In genomic region chr2:112782234-112782799, GRCh38 we compare ENCODE assay signal across 13 cellular contexts. TPM values are rescaled to one million over a fixed set of nuclear protein-coding genes. Genes with fewer than 3 reads are reported as not detected.
DNase-seq lines count a peak whose midpoint lies in the region; ATAC-seq and TF ChIP-seq lines count a peak whose summit lies in the region.
"Had no signal": no experiment of that assay in that cellular context is flagged by ENCODE, and none has a peak within 500 bp of the region (broad histone marks: within the 10 kb centered on the region; RNA-seq: fewer than 3 reads in every experiment).

No MANE protein-coding gene starts in this region.

- H3K4me3 Mint-ChIP-seq in activated naive CD8-positive, alpha-beta T cell treated with anti-CD3 and anti-CD28 coated beads, Interleukin-2, amount 50 U/mL, for 24 hours, result no peak overlapping the region
- no peak overlapping the region for H3K4me3 Mint-ChIP-seq in activated naive CD8-positive, alpha-beta T cell treated with anti-CD3 and anti-CD28 coated beads for 36 hours
- H3K4me3 Mint-ChIP-seq in type B pancreatic cell, result peak overlapping the region; percentile 41
- H3K4me3 Mint-ChIP-seq: central memory CD8-positive, alpha-beta T cell had no signal

- H3K27me3 Mint-ChIP-seq in activated naive CD8-positive, alpha-beta T cell treated with anti-CD3 and anti-CD28 coated beads, Interleukin-2, amount 50 U/mL, for 24 hours, result peaks cover 14% of the 10 kb centered on the region
- peaks cover 47% of the 10 kb centered on the region for H3K27me3 Mint-ChIP-seq in activated naive CD8-positive, alpha-beta T cell treated with anti-CD3 and anti-CD28 coated beads for 36 hours
- H3K27me3 Mint-ChIP-seq in type B pancreatic cell, result no peaks in the 10 kb centered on the region

- intact Hi-C loops in left ventricle myocardium superior (cut with micrococcal nuclease), result no loop called here

- ATAC-seq in activated naive CD8-positive, alpha-beta T cell treated with anti-CD3 and anti-CD28 coated beads, Interleukin-2, amount 50 U/mL, for 24 hours, result no peak
- ATAC-seq in GM21825 (IDR thresholded peaks at IDR 0.05; ENCODE audit: unreplicated experiment), result peak; percentile 82
- peak; percentile 86 for ATAC-seq in HG03432 (IDR thresholded peaks at IDR 0.05; ENCODE audit: unreplicated experiment)
- ATAC-seq in left ventricle myocardium superior, result no peak
- ATAC-seq: A549, gastroesophageal sphincter, right lobe of liver had no signal

- peak overlapping the region; percentile 24 for H3K27ac Mint-ChIP-seq in activated naive CD8-positive, alpha-beta T cell treated with anti-CD3 and anti-CD28 coated beads, Interleukin-2, amount 50 U/mL, for 24 hours
- no peak overlapping the region for H3K27ac Mint-ChIP-seq in activated naive CD8-positive, alpha-beta T cell treated with anti-CD3 and anti-CD28 coated beads for 36 hours
- peak overlapping the region; percentile 48 for H3K27ac Mint-ChIP-seq in type B pancreatic cell

- H3K36me3 Mint-ChIP-seq in activated naive CD8-positive, alpha-beta T cell treated with anti-CD3 and anti-CD28 coated beads, Interleukin-2, amount 50 U/mL, for 24 hours (ENCODE audit: low read depth), result no peaks in the 10 kb centered on the region
- H3K36me3 Mint-ChIP-seq in activated naive CD8-positive, alpha-beta T cell treated with anti-CD3 and anti-CD28 coated beads for 36 hours, result no peaks in the 10 kb centered on the region
- no peaks in the 10 kb centered on the region for H3K36me3 Mint-ChIP-seq in type B pancreatic cell

- TF ChIP-seq CTCF in type B pancreatic cell (conservative IDR thresholded peaks at IDR 0.05), result no peak

- H3K4me1 Mint-ChIP-seq in activated naive CD8-positive, alpha-beta T cell treated with anti-CD3 and anti-CD28 coated beads, Interleukin-2, amount 50 U/mL, for 24 hours, result peaks cover 12% of the 10 kb centered on the region
- H3K4me1 Mint-ChIP-seq in activated naive CD8-positive, alpha-beta T cell treated with anti-CD3 and anti-CD28 coated beads for 36 hours, result peaks cover 3% of the 10 kb centered on the region
- H3K4me1 Mint-ChIP-seq in type B pancreatic cell (ENCODE audit: unreplicated experiment), result peaks cover 20% of the 10 kb centered on the region

- no peak for DNase-seq in activated naive CD8-positive, alpha-beta T cell treated with anti-CD3 and anti-CD28 coated beads, Interleukin-2, amount 50 U/mL, for 24 hours
- no peak for DNase-seq in activated naive CD8-positive, alpha-beta T cell treated with anti-CD3 and anti-CD28 coated beads for 36 hours
- DNase-seq in type B pancreatic cell (ENCODE audit: extremely low spot score, unreplicated experiment) (no peak), AG08396 (ENCODE audit: low spot score) (no peak), left ventricle myocardium superior (no peak)
- DNase-seq in activated CD4-positive, alpha-beta T cell treated with anti-CD3 and anti-CD28 coated beads, Interleukin-2, amount 50 U/mL, for 1 hour, result no peak
- DNase-seq: NCI-H446, right lobe of liver had no signal

- no peaks in the 10 kb centered on the region for H3K9me3 Mint-ChIP-seq in activated naive CD8-positive, alpha-beta T cell treated with anti-CD3 and anti-CD28 coated beads, Interleukin-2, amount 50 U/mL, for 24 hours
- no peaks in the 10 kb centered on the region for H3K9me3 Mint-ChIP-seq in activated naive CD8-positive, alpha-beta T cell treated with anti-CD3 and anti-CD28 coated beads for 36 hours
- H3K9me3 Mint-ChIP-seq in type B pancreatic cell, result no peaks in the 10 kb centered on the region
- H3K9me3 Mint-ChIP-seq: central memory CD8-positive, alpha-beta T cell had no signal

RNA-seq across cellular contexts. Expression of gene IL1A, which starts 2.0 kb away (rescaled TPM):
- under 1 TPM; 0.16 to 0.20 TPM for total RNA-seq in activated naive CD8-positive, alpha-beta T cell treated with anti-CD3 and anti-CD28 coated beads for 36 hours
- total RNA-seq in type B pancreatic cell (ENCODE audit: low replicate concordance) (0.60 and 1.6 TPM in 2 replicates), left ventricle myocardium superior (not detected)
- total RNA-seq: gastroesophageal sphincter, right lobe of liver had no signal

RNA-seq across cellular contexts. Expression of gene CKAP2L, which starts 17.9 kb away (rescaled TPM):
- 10 to 100 TPM; 24.3 to 25.8 TPM for total RNA-seq in activated naive CD8-positive, alpha-beta T cell treated with anti-CD3 and anti-CD28 coated beads for 36 hours
- total RNA-seq in type B pancreatic cell (ENCODE audit: low replicate concordance), result 9.7 and 25.4 TPM in 2 replicates
- 0.10 TPM for total RNA-seq in left ventricle myocardium superior

RNA-seq across cellular contexts. Expression of gene IL1B, which starts 54.3 kb away (rescaled TPM):
- not detected for total RNA-seq in activated naive CD8-positive, alpha-beta T cell treated with anti-CD3 and anti-CD28 coated beads for 36 hours
- 0.46 and 0.76 TPM in 2 replicates for total RNA-seq in type B pancreatic cell (ENCODE audit: low replicate concordance)
- total RNA-seq in left ventricle myocardium superior, result 0.37 TPM

Comparison
In these comparisons a context has a peak if more than half of its experiments do, and no peak if none do; other contexts are left out.
1. ATAC-seq: peak in GM21825 (single experiment) and HG03432 (single experiment); none in activated naive CD8-positive, alpha-beta T cell treated with anti-CD3 and anti-CD28 coated beads, Interleukin-2, amount 50 U/mL, for 24 hours (single experiment) and left ventricle myocardium superior (single experiment).